In the genomic region with DNA sequence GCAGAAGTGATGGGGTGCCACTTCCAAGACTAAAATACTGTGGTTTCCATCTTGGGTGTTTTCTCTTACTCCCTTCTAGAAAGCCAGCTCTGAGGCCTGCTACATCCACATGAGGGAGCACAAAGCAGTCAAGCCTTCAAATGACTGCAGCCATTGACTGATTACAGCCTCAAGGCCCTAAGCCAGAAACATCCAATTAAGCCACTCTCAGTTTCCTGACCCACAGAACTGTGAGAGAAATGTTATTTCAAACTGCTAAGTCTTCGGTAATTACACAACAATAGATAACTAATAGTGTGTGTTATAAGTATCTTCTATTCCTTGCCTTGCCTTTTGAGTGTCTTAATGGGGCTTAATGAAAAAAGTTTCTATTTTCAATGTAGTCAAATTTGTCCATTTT, we compare ENCODE assay signal across 12 cellular contexts. TPM values are rescaled to one million over a fixed set of nuclear protein-coding genes. Genes with fewer than 3 reads are reported as not detected.
A peak's percentile ranks its signal among the peaks of the same experiment; 100 is the strongest.
DNase-seq lines count a peak whose midpoint lies in the region; ATAC-seq and TF ChIP-seq lines count a peak whose summit lies in the region.
"Had no signal": no experiment of that assay in that cellular context is flagged by ENCODE, and none has a peak within 500 bp of the region (broad histone marks: within the 10 kb centered on the region; RNA-seq: fewer than 3 reads in every experiment).

No MANE protein-coding gene starts in this region.

- H3K27ac Mint-ChIP-seq in brain = peak overlapping the region; percentile 35 to 92 (median 72)
- no peak overlapping the region for H3K27ac Mint-ChIP-seq in activated CD4-positive, alpha-beta memory T cell treated with anti-CD3 and anti-CD28 coated beads for 36 hours
- H3K27ac Mint-ChIP-seq: activated naive CD4-positive, alpha-beta T cell treated with anti-CD3 and anti-CD28 coated beads, Interleukin-2, amount 50 U/mL, for 24 hours had no signal

- H3K4me3 Mint-ChIP-seq in brain = peak overlapping the region in 1 of 5 experiments; percentile 31
- H3K4me3 Mint-ChIP-seq in activated CD4-positive, alpha-beta memory T cell treated with anti-CD3 and anti-CD28 coated beads for 36 hours = no peak overlapping the region
- H3K4me3 Mint-ChIP-seq: activated naive CD4-positive, alpha-beta T cell treated with anti-CD3 and anti-CD28 coated beads, Interleukin-2, amount 50 U/mL, for 24 hours had no signal

- peak; percentile 13; the same call in 1 of the 2 replicates for TF ChIP-seq CTCF in GM12874 (IDR thresholded peaks at IDR 0.05; ENCODE audit: insufficient read depth, low read depth, low read length)
- no peak for TF ChIP-seq CTCF in brain (conservative IDR thresholded peaks at IDR 0.05)

- CTCF ChIA-PET in activated CD4-positive, alpha-beta memory T cell treated with anti-CD3 and anti-CD28 coated beads for 36 hours (lab: Charles Lee) = interaction anchor here (1.6 kb wide), 1 partner anchor 88 kb away, joined by 4 read pairs; no protein-coding TSS in a partner anchor

- intact Hi-C loops in activated CD4-positive, alpha-beta memory T cell treated with anti-CD3 and anti-CD28 coated beads for 36 hours (cut with micrococcal nuclease) = no loop called here

- ATAC-seq in HG03139 (IDR thresholded peaks at IDR 0.05; ENCODE audit: unreplicated experiment) = no peak
- ATAC-seq: activated CD4-positive, CD25-positive, alpha-beta regulatory T cell treated with anti-CD3 and anti-CD28 coated beads, Interleukin-2, amount 50 U/mL, for 24 hours; naive thymus-derived CD4-positive, alpha-beta T cell; stimulated activated naive CD8-positive, alpha-beta T cell treated with anti-CD3 and anti-CD28 coated beads, Interleukin-15, Interleukin-2, amounts not matched to agents 100 U/mL and 50 U/mL, for 24 hours had no signal

- peaks cover 27% of the 10 kb centered on the region for H3K4me1 Mint-ChIP-seq in brain
- peaks cover 65% of the 10 kb centered on the region for H3K4me1 Mint-ChIP-seq in activated CD4-positive, alpha-beta memory T cell treated with anti-CD3 and anti-CD28 coated beads for 36 hours (ENCODE audit: low read depth)

- peaks cover 23 to 35% (median 25%) of the 10 kb centered on the region in 5 experiments for H3K9me3 Mint-ChIP-seq in brain
- H3K9me3 Mint-ChIP-seq in activated CD4-positive, alpha-beta memory T cell treated with anti-CD3 and anti-CD28 coated beads for 36 hours = no peaks in the 10 kb centered on the region
- H3K9me3 Mint-ChIP-seq: activated naive CD4-positive, alpha-beta T cell treated with anti-CD3 and anti-CD28 coated beads, Interleukin-2, amount 50 U/mL, for 24 hours had no signal

- POLR2A ChIA-PET in activated CD4-positive, alpha-beta memory T cell treated with anti-CD3 and anti-CD28 coated beads for 36 hours (lab: Charles Lee) = interaction anchor here (0.6 kb wide), 1 partner anchor 12 kb away, joined by 5 read pairs; no protein-coding TSS in a partner anchor

- peaks cover 63% of the 10 kb centered on the region for H3K36me3 Mint-ChIP-seq in brain
- peaks cover 3% of the 10 kb centered on the region for H3K36me3 Mint-ChIP-seq in activated CD4-positive, alpha-beta memory T cell treated with anti-CD3 and anti-CD28 coated beads for 36 hours

- no peaks in the 10 kb centered on the region for H3K27me3 Mint-ChIP-seq in brain
- no peaks in the 10 kb centered on the region for H3K27me3 Mint-ChIP-seq in activated CD4-positive, alpha-beta memory T cell treated with anti-CD3 and anti-CD28 coated beads for 36 hours
- H3K27me3 Mint-ChIP-seq: activated naive CD4-positive, alpha-beta T cell treated with anti-CD3 and anti-CD28 coated beads, Interleukin-2, amount 50 U/mL, for 24 hours; naive thymus-derived CD4-positive, alpha-beta T cell had no signal

- DNase-seq in NCI-H1092 (lab: John Stamatoyannopoulos, UW) (peak; percentile 35), myocyte (ENCODE audit: low read depth) (peak; percentile 5)
- no peak for DNase-seq in effector CD8-positive, alpha-beta T cell (lab: John Stamatoyannopoulos, UW)
- DNase-seq in activated CD4-positive, alpha-beta memory T cell treated with anti-CD3 and anti-CD28 coated beads for 36 hours = no peak
- DNase-seq: naive thymus-derived CD4-positive, alpha-beta T cell; SHP77 treated with DMSO at 0.1 percent for 48 hours; stimulated activated naive CD8-positive, alpha-beta T cell treated with anti-CD3 and anti-CD28 coated beads, Interleukin-15, Interleukin-2, amounts not matched to agents 100 U/mL and 50 U/mL, for 24 hours had no signal

RNA-seq across cellular contexts. Expression of gene BRAF, which starts 24.8 kb away (rescaled TPM):
- polyA plus RNA-seq in brain (ENCODE audit: insufficient read depth, low read depth, low replicate concordance) = 8.4 TPM
- total RNA-seq in myocyte = 16.8 and 18.1 TPM in 2 replicates
- 8.4 TPM for polyA plus RNA-seq in myocyte (2012)
- 10 to 100 TPM; 29.2 to 33.0 TPM for total RNA-seq in activated CD4-positive, alpha-beta memory T cell treated with anti-CD3 and anti-CD28 coated beads for 36 hours

Comparison
In these comparisons a context has a peak if more than half of its experiments do, and no peak if none do; other contexts are left out.
1. DNase-seq: peak in NCI-H1092 (single experiment) and myocyte (single experiment); none in effector CD8-positive, alpha-beta T cell (single experiment) and activated CD4-positive, alpha-beta memory T cell treated with anti-CD3 and anti-CD28 coated beads for 36 hours (single experiment).